Comparison of ENCODE assay signal across 21 cellular contexts in genomic region chr11:71207563-71207962, GRCh38. TPM values are rescaled to one million over a fixed set of nuclear protein-coding genes. Genes with fewer than 3 reads are reported as not detected.
DNase-seq lines count a peak whose midpoint lies in the region; ATAC-seq and TF ChIP-seq lines count a peak whose summit lies in the region.
"Had no signal": no experiment of that assay in that cellular context is flagged by ENCODE, and none has a peak within 500 bp of the region (broad histone marks: within the 10 kb centered on the region; RNA-seq: fewer than 3 reads in every experiment).

No MANE protein-coding gene starts in this region.

- H3K27ac Mint-ChIP-seq in progenitor cell of endocrine pancreas, result peak overlapping the region; percentile 92

- no peak overlapping the region for H3K4me3 Mint-ChIP-seq in progenitor cell of endocrine pancreas (ENCODE audit: low read depth)

- peak; percentile 20 for DNase-seq in cardiac septum (ENCODE audit: low spot score)
- DNase-seq in right cardiac atrium, result no peak
- DNase-seq in left lobe of liver (ENCODE audit: low spot score), result peak; percentile 91
- DNase-seq in progenitor cell of endocrine pancreas (ENCODE audit: low spot score, unreplicated experiment), result no peak
- DNase-seq in NCI-H526 (lab: John Stamatoyannopoulos, UW), result no peak
- DNase-seq in EL, result no peak
- DNase-seq: COR-L47, DMS79, KG1, NCI-H1105, NCI-H1694 treated with DMSO at 0.1 percent for 48 hours, NCI-H446 treated with DMSO at 0.1 percent for 48 hours, NCI-H82, Right ventricle myocardium superior, SK-N-SH had no signal

- no peak for ATAC-seq in right cardiac atrium
- ATAC-seq in left lobe of liver, result peak; percentile 86
- ATAC-seq in HG03095 (IDR thresholded peaks at IDR 0.05; ENCODE audit: unreplicated experiment), result no peak
- ATAC-seq in HG02981 (IDR thresholded peaks at IDR 0.05; ENCODE audit: unreplicated experiment), result no peak
- ATAC-seq: HCT116 had no signal

- H3K4me3 ChIP-seq in right cardiac atrium (ENCODE audit: low read length), result no peak overlapping the region
- H3K4me3 ChIP-seq: BLaER1 treated with 17β-estradiol and CSF1 and Interleukin-3, amounts not matched to agents 10 nM and 100 nM had no signal

- H3K9me3 Mint-ChIP-seq in progenitor cell of endocrine pancreas (ENCODE audit: low read depth), result no peaks in the 10 kb centered on the region

- intact Hi-C loops in cardiac septum (cut with DNase I) (no loop called here), right cardiac atrium (cut with DNase I) (no loop called here)

- no peaks in the 10 kb centered on the region for H3K9me3 ChIP-seq in right cardiac atrium (ENCODE audit: control insufficient read depth, low read length)
- H3K9me3 ChIP-seq: SK-N-SH had no signal

- H3K27me3 Mint-ChIP-seq in progenitor cell of endocrine pancreas, result no peaks in the 10 kb centered on the region

- no peaks in the 10 kb centered on the region for H3K27me3 ChIP-seq in right cardiac atrium (ENCODE audit: control insufficient read depth, insufficient read depth)
- H3K27me3 ChIP-seq: BLaER1 treated with 17β-estradiol and CSF1 and Interleukin-3, amounts not matched to agents 10 nM and 100 nM had no signal

- H3K36me3 Mint-ChIP-seq in progenitor cell of endocrine pancreas (ENCODE audit: insufficient read depth), result peaks cover 20% of the 10 kb centered on the region

- H3K27ac ChIP-seq in right cardiac atrium (ENCODE audit: low read length), result no peak overlapping the region
- H3K27ac ChIP-seq: BLaER1 treated with 17β-estradiol and CSF1 and Interleukin-3, amounts not matched to agents 10 nM and 100 nM; HL-60 had no signal

- peaks cover 19% of the 10 kb centered on the region for H3K4me1 Mint-ChIP-seq in progenitor cell of endocrine pancreas (ENCODE audit: low read depth)

- no peaks in the 10 kb centered on the region for H3K4me1 ChIP-seq in right cardiac atrium (ENCODE audit: control insufficient read depth, insufficient read depth, low read length)
- H3K4me1 ChIP-seq: BLaER1 treated with 17β-estradiol and CSF1 and Interleukin-3, amounts not matched to agents 10 nM and 100 nM had no signal

- no peak for TF ChIP-seq CTCF in progenitor cell of endocrine pancreas (IDR thresholded peaks at IDR 0.05; ENCODE audit: unreplicated experiment)

- WGBS in right cardiac atrium, result 82% methylated on average over 7 of the region's 7 CpGs

RNA-seq across cellular contexts. Expression of gene SHANK2, which starts 44.8 kb away (rescaled TPM):
- total RNA-seq in cardiac septum, result 0.11 TPM
- under 1 TPM; 0.03 to 0.26 (median 0.13) TPM for total RNA-seq in right cardiac atrium
- polyA plus RNA-seq in right cardiac atrium, result 0.23 TPM
- 33.8 TPM for total RNA-seq in left lobe of liver
- 97.8 and 104 TPM in 2 replicates for total RNA-seq in progenitor cell of endocrine pancreas
- total RNA-seq: M059J had no signal

Comparison
In these comparisons a context has a peak if more than half of its experiments do, and no peak if none do; other contexts are left out.
1. DNase-seq: peak in cardiac septum (single experiment) and left lobe of liver (single experiment); none in right cardiac atrium (0 of 3), progenitor cell of endocrine pancreas (single experiment), NCI-H526 (0 of 2) and EL (single experiment).
2. RNA of gene SHANK2, which starts 44.8 kb away (total RNA-seq): 97.8 to 104 TPM in progenitor cell of endocrine pancreas and 33.8 TPM in left lobe of liver (single experiment); 0.03 to 0.26 TPM in right cardiac atrium and 0.11 TPM in cardiac septum (single experiment); every median in the first group is over 10 times any median in the second.